ENCODE assay signal across 10 cellular contexts in genomic region chr12:49357099-49357678, GRCh38. TPM values are rescaled to one million over a fixed set of nuclear protein-coding genes. Genes with fewer than 3 reads are reported as not detected.
A peak's percentile ranks its signal among the peaks of the same experiment; 100 is the strongest.
DNase-seq lines count a peak whose midpoint lies in the region; ATAC-seq and TF ChIP-seq lines count a peak whose summit lies in the region.
"Had no signal": no experiment of that assay in that cellular context is flagged by ENCODE, and none has a peak within 500 bp of the region (broad histone marks: within the 10 kb centered on the region; RNA-seq: fewer than 3 reads in every experiment).

No MANE protein-coding gene starts in this region.

- H3K4me3 Mint-ChIP-seq in nephron: no peak overlapping the region
- H3K4me3 Mint-ChIP-seq: activated CD4-positive, alpha-beta T cell treated with anti-CD3 and anti-CD28 coated beads, Interleukin-2, amount 10 ng/mL, durations not matched to agents 7 days and 5 days had no signal

- H3K27me3 Mint-ChIP-seq in nephron (ENCODE audit: low read depth): peaks cover 47% of the 10 kb centered on the region

- ATAC-seq in GM21723 (IDR thresholded peaks at IDR 0.05; ENCODE audit: unreplicated experiment): no peak

- no peaks in the 10 kb centered on the region for H3K27me3 ChIP-seq in brain microvascular endothelial cell (replicated peaks)

- H3K27ac Mint-ChIP-seq in nephron: no peak overlapping the region
- H3K27ac Mint-ChIP-seq: activated CD4-positive, alpha-beta T cell treated with anti-CD3 and anti-CD28 coated beads, Interleukin-2, amount 10 ng/mL, durations not matched to agents 7 days and 5 days had no signal

- peaks cover 7% of the 10 kb centered on the region for H3K4me1 Mint-ChIP-seq in nephron

- in situ Hi-C loops in Caki2 (cut with HindIII; ENCODE audit: low pct_unique_long_range_greater_than_20kb, low sequenced_read_pairs) (no loop called here), brain microvascular endothelial cell (cut with HindIII; ENCODE audit: low pct_ligation_motif_present, low sequenced_read_pairs) (loop anchor here (25.0 kb wide), 1 partner anchor 155 kb away; no protein-coding TSS in a partner anchor)

- TF ChIP-seq CTCF in LNCaP clone FGC (IDR thresholded peaks at IDR 0.05; ENCODE audit: control insufficient read depth, extremely low read depth, insufficient read depth) (peak; percentile 23; the same call in 1 of the 2 replicates), brain microvascular endothelial cell (IDR thresholded peaks at IDR 0.05; ENCODE audit: low read depth, low read length, missing control alignments) (peak; percentile 31), nephron (IDR thresholded peaks at IDR 0.05; ENCODE audit: unreplicated experiment in 3 of 3) (peak; percentile 46 to 64 (median 50))

- DNase-seq in Caki2 (ENCODE audit: low read depth): peak; percentile 34
- DNase-seq in LNCaP clone FGC (ENCODE audit: low read depth): no peak
- no peak for DNase-seq in brain microvascular endothelial cell
- DNase-seq in GDM1 (lab: John Stamatoyannopoulos, UW): no peak
- DNase-seq in OCI-M2 (lab: John Stamatoyannopoulos, UW; ENCODE audit: unreplicated experiment): no peak
- no peak for DNase-seq in HK-2 (ENCODE audit: unreplicated experiment)
- DNase-seq: activated CD4-positive, alpha-beta T cell treated with anti-CD3 and anti-CD28 coated beads, Interleukin-2, amount 10 ng/mL, durations not matched to agents 7 days and 5 days had no signal

- H3K36me3 Mint-ChIP-seq in nephron (ENCODE audit: low read depth): no peaks in the 10 kb centered on the region

- H3K36me3 ChIP-seq in brain microvascular endothelial cell (replicated peaks): no peaks in the 10 kb centered on the region

- H3K4me3 ChIP-seq in LNCaP clone FGC (ENCODE audit: low read depth, low read length) (no peak overlapping the region), brain microvascular endothelial cell (ENCODE audit: low read depth, low read length) (no peak overlapping the region)

- H3K9me3 Mint-ChIP-seq in nephron: no peaks in the 10 kb centered on the region
- H3K9me3 Mint-ChIP-seq: activated CD4-positive, alpha-beta T cell treated with anti-CD3 and anti-CD28 coated beads, Interleukin-2, amount 10 ng/mL, durations not matched to agents 7 days and 5 days had no signal

- H3K27ac ChIP-seq in brain microvascular endothelial cell: peak overlapping the region; percentile 17

RNA-seq across cellular contexts. Expression of gene SPATS2, which starts 10.1 kb away (rescaled TPM):
- 63.0 and 91.4 TPM in 2 replicates for total RNA-seq in Caki2 (2014; rRNA removed; shearing (Covaris generic); ENCODE audit: low replicate concordance)

RNA-seq across cellular contexts. Expression of gene DNAJC22, which starts 10.5 kb away (rescaled TPM):
- total RNA-seq in Caki2 (2014; rRNA removed; shearing (Covaris generic); ENCODE audit: low replicate concordance): 22.0 and 23.6 TPM in 2 replicates
- total RNA-seq: activated CD4-positive, alpha-beta T cell treated with anti-CD3 and anti-CD28 coated beads, Interleukin-2, amount 10 ng/mL, durations not matched to agents 7 days and 5 days; mononuclear cell had no signal

RNA-seq across cellular contexts. Expression of gene C1QL4, which starts 20.2 kb away (rescaled TPM):
- 25.7 and 31.2 TPM in 2 replicates for total RNA-seq in Caki2 (2014; rRNA removed; shearing (Covaris generic); ENCODE audit: low replicate concordance)
- total RNA-seq: activated CD4-positive, alpha-beta T cell treated with anti-CD3 and anti-CD28 coated beads, Interleukin-2, amount 10 ng/mL, durations not matched to agents 7 days and 5 days had no signal

RNA-seq across cellular contexts. Expression of gene TROAP, which starts 34.1 kb away (rescaled TPM):
- total RNA-seq in Caki2 (2014; rRNA removed; shearing (Covaris generic); ENCODE audit: low replicate concordance): 12.0 and 41.5 TPM in 2 replicates
